In the genomic region with DNA sequence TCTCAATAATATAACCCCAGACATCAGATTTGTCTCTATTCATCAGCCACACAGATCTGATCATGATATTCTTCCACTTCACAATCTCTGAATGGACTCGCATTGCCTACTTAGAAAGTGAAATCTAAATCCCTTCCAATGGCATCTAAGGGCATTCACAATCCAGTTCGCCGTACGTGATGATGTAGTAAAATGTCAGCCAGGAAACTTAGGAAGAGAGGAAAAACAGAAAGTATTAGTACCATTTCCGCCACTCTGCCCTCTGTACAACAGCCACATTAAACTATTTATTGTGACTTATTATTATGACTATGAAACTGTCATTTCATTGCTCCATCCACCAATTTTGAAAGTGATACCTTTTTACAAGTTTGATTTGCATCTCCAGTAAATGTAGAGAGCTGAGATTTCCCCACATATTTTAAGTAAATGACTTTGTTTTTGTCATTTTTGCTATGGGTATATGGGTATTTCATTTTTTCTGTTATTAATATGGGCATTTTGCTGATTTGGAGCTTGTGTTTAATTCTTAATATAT, we compare ENCODE assay signal across 15 cellular contexts.
A peak's percentile ranks its signal among the peaks of the same experiment; 100 is the strongest.
DNase-seq lines count a peak whose midpoint lies in the region; ATAC-seq and TF ChIP-seq lines count a peak whose summit lies in the region.
"Had no signal": no experiment of that assay in that cellular context is flagged by ENCODE, and none has a peak within 500 bp of the region (broad histone marks: within the 10 kb centered on the region; RNA-seq: fewer than 3 reads in every experiment).

No MANE protein-coding gene starts in this region.

- H3K9me2 ChIP-seq in hepatocyte (replicated peaks; ENCODE audit: insufficient read depth) = no peaks in the 10 kb centered on the region

- no peak overlapping the region for H3K27ac Mint-ChIP-seq in activated T-helper 1 cell treated with anti-CD3 and anti-CD28 coated beads, Interleukin-12 subunit alpha, Interleukin-12 subunit beta, Interleukin-2, Interleukin-4 antibody, amounts not matched to agents 30 ng/mL and 10 ng/mL and 1 ng/mL, durations not matched to agents 14 hours and 24 hours and 36 hours
- H3K27ac Mint-ChIP-seq: nephron progenitor cell had no signal

- no peaks in the 10 kb centered on the region for H3K9me3 ChIP-seq in prostate gland
- H3K9me3 ChIP-seq in hepatocyte (ENCODE audit: low read depth) = no peaks in the 10 kb centered on the region
- H3K9me3 ChIP-seq: upper lobe of left lung had no signal

- H3K36me3 ChIP-seq in prostate gland (no peaks in the 10 kb centered on the region), hepatocyte (replicated peaks; ENCODE audit: insufficient read depth, low read depth) (no peaks in the 10 kb centered on the region)
- H3K36me3 ChIP-seq: BLaER1 treated with 17β-estradiol and CSF1 and Interleukin-3, amounts not matched to agents 10 nM and 100 nM; upper lobe of left lung had no signal

- no peak for TF ChIP-seq POLR2A in prostate gland (IDR thresholded peaks at IDR 0.05)

- no peaks in the 10 kb centered on the region for H3K79me2 ChIP-seq in hepatocyte

- H3K4me1 ChIP-seq in prostate gland (replicated peaks) = no peaks in the 10 kb centered on the region
- H3K4me1 ChIP-seq in hepatocyte (ENCODE audit: insufficient read depth) = no peaks in the 10 kb centered on the region

- no peaks in the 10 kb centered on the region for H3K27me3 ChIP-seq in prostate gland (replicated peaks; ENCODE audit: insufficient read depth)
- H3K27me3 ChIP-seq in hepatocyte = no peaks in the 10 kb centered on the region
- H3K27me3 ChIP-seq: BLaER1 treated with 17β-estradiol and CSF1 and Interleukin-3, amounts not matched to agents 10 nM and 100 nM; upper lobe of left lung had no signal

- intact Hi-C loops in prostate gland (cut with DNase I) = no loop called here
- intact Hi-C loops in activated T-helper 1 cell treated with anti-CD3 and anti-CD28 coated beads, Interleukin-12 subunit alpha, Interleukin-12 subunit beta, Interleukin-2, Interleukin-4 antibody, amounts not matched to agents 30 ng/mL and 10 ng/mL and 1 ng/mL, durations not matched to agents 14 hours and 24 hours and 36 hours (cut with micrococcal nuclease) = no loop called here

- H3K4me1 Mint-ChIP-seq in activated T-helper 1 cell treated with anti-CD3 and anti-CD28 coated beads, Interleukin-12 subunit alpha, Interleukin-12 subunit beta, Interleukin-2, Interleukin-4 antibody, amounts not matched to agents 30 ng/mL and 10 ng/mL and 1 ng/mL, durations not matched to agents 14 hours and 24 hours and 36 hours (ENCODE audit: low read depth) = peaks cover 5% of the 10 kb centered on the region
- H3K4me1 Mint-ChIP-seq: nephron progenitor cell had no signal

- no peaks in the 10 kb centered on the region for H3K36me3 Mint-ChIP-seq in activated T-helper 1 cell treated with anti-CD3 and anti-CD28 coated beads, Interleukin-12 subunit alpha, Interleukin-12 subunit beta, Interleukin-2, Interleukin-4 antibody, amounts not matched to agents 30 ng/mL and 10 ng/mL and 1 ng/mL, durations not matched to agents 14 hours and 24 hours and 36 hours (ENCODE audit: low read depth)

- H3K9me3 Mint-ChIP-seq in activated T-helper 1 cell treated with anti-CD3 and anti-CD28 coated beads, Interleukin-12 subunit alpha, Interleukin-12 subunit beta, Interleukin-2, Interleukin-4 antibody, amounts not matched to agents 30 ng/mL and 10 ng/mL and 1 ng/mL, durations not matched to agents 14 hours and 24 hours and 36 hours = no peaks in the 10 kb centered on the region
- H3K9me3 Mint-ChIP-seq: nephron progenitor cell had no signal

- no peak overlapping the region for H3K4me2 ChIP-seq in hepatocyte

- no peak overlapping the region for H3K4me3 Mint-ChIP-seq in activated T-helper 1 cell treated with anti-CD3 and anti-CD28 coated beads, Interleukin-12 subunit alpha, Interleukin-12 subunit beta, Interleukin-2, Interleukin-4 antibody, amounts not matched to agents 30 ng/mL and 10 ng/mL and 1 ng/mL, durations not matched to agents 14 hours and 24 hours and 36 hours
- H3K4me3 Mint-ChIP-seq: nephron progenitor cell had no signal

- no peak overlapping the region for H3K27ac ChIP-seq in prostate gland
- H3K27ac ChIP-seq in hepatocyte = no peak overlapping the region
- H3K27ac ChIP-seq: BLaER1 treated with 17β-estradiol and CSF1 and Interleukin-3, amounts not matched to agents 10 nM and 100 nM; upper lobe of left lung had no signal

- WGBS in prostate gland = 84% methylated on average over 5 of the region's 5 CpGs
- 87% methylated on average over 5 of the region's 5 CpGs for WGBS in hepatocyte (ENCODE audit: low lambda C conversion rate, missing lambda C conversion rate)

- no peak for DNase-seq in hypothalamus (lab: John Stamatoyannopoulos, UW)
- no peak for DNase-seq in prostate gland (ENCODE audit: low spot score)
- no peak for DNase-seq in activated T-helper 1 cell treated with anti-CD3 and anti-CD28 coated beads, Interleukin-12 subunit alpha, Interleukin-12 subunit beta, Interleukin-2, Interleukin-4 antibody, amounts not matched to agents 30 ng/mL and 10 ng/mL and 1 ng/mL, durations not matched to agents 14 hours and 24 hours and 36 hours (ENCODE audit: low spot score)
- DNase-seq in hepatocyte (ENCODE audit: low spot score) = no peak
- DNase-seq: anterior cingulate cortex; effector CD4-positive, alpha-beta T cell; left colon; NCI-H1694 treated with DMSO at 0.1 percent for 48 hours; nephron progenitor cell; upper lobe of left lung had no signal

- peak; percentile 59 for ATAC-seq in GM18498 (IDR thresholded peaks at IDR 0.05; ENCODE audit: unreplicated experiment)
- peak; percentile 52 for ATAC-seq in GM19351 (IDR thresholded peaks at IDR 0.05; ENCODE audit: unreplicated experiment)
- peak; percentile 53 for ATAC-seq in HG02852 (IDR thresholded peaks at IDR 0.05; ENCODE audit: unreplicated experiment)
- peak; percentile 59 for ATAC-seq in HG03521 (IDR thresholded peaks at IDR 0.05; ENCODE audit: unreplicated experiment)
- ATAC-seq: left colon had no signal

- H4K20me1 ChIP-seq in hepatocyte (ENCODE audit: insufficient read depth, poor library complexity, severe bottlenecking) = no peaks in the 10 kb centered on the region
- H4K20me1 ChIP-seq: BLaER1 treated with 17β-estradiol and CSF1 and Interleukin-3, amounts not matched to agents 10 nM and 100 nM had no signal

- no peak for TF ChIP-seq CTCF in prostate gland (IDR thresholded peaks at IDR 0.05)
- TF ChIP-seq CTCF in hepatocyte (IDR thresholded peaks at IDR 0.05; ENCODE audit: poor library complexity) = no peak

- no peak overlapping the region for H3K4me3 ChIP-seq in prostate gland
- no peak overlapping the region for H3K4me3 ChIP-seq in hepatocyte
- H3K4me3 ChIP-seq: BLaER1 treated with 17β-estradiol and CSF1 and Interleukin-3, amounts not matched to agents 10 nM and 100 nM; upper lobe of left lung had no signal

- H2AFZ ChIP-seq in hepatocyte = no peak overlapping the region

- peaks cover 7% of the 10 kb centered on the region for H3K27me3 Mint-ChIP-seq in activated T-helper 1 cell treated with anti-CD3 and anti-CD28 coated beads, Interleukin-12 subunit alpha, Interleukin-12 subunit beta, Interleukin-2, Interleukin-4 antibody, amounts not matched to agents 30 ng/mL and 10 ng/mL and 1 ng/mL, durations not matched to agents 14 hours and 24 hours and 36 hours (ENCODE audit: insufficient read depth)
